In the genomic region with DNA sequence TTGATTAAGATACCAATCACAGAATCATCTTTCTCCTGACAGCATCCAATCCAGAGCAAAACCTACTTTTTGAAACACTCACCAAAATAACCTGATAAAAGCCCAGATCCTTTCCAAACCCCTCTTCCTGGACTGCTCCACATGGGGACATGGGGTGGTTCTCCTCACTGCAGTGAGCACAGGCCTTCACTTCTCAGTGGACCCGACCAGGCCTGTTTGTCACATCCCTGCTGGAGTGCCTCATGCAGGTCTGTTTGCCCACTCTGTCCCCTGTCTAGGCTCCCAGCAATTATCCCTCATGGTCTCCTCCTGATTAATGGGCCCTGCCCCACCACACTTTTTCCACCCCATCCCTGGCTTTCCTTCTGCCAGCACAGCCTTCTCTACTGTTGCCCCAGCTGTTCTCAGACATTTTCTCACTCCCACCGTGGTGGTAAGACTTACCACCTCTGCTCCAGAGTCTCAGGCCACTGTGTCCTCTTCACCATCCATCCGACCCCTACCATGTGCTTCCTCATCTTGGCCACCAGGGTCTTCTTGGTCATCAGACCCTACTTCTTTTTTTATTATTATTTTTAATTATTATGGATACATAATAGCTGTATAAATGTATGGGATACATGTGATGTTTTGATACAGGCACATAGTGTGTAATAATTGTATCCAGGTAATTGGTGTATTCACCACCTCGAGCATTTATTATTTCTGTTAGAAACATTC, we compare ENCODE assay signal across 1 cellular context.
TF ChIP-seq lines count a peak whose summit lies in the region.

No MANE protein-coding gene starts in this region.

TF ChIP-seq in GM23338, 12 proteins besides CTCF, POLR2A, EP300 and RAD21:
- TF ChIP-seq NANOG (IDR thresholded peaks at IDR 0.05; ENCODE audit: borderline replicate concordance) (no peak), STAT1 (IDR thresholded peaks at IDR 0.05; ENCODE audit: unreplicated experiment) (no peak), CREB1 (CRISPR knock-in tag; IDR thresholded peaks at IDR 0.05; ENCODE audit: low read depth) (no peak), POLR2AphosphoS5 (IDR thresholded peaks at IDR 0.05; ENCODE audit: low read depth) (no peak), REST (IDR thresholded peaks at IDR 0.05; ENCODE audit: unreplicated experiment) (no peak), ZNF462 (CRISPR knock-in tag; IDR thresholded peaks at IDR 0.05) (no peak), JUNB (IDR thresholded peaks at IDR 0.05; ENCODE audit: unreplicated experiment) (no peak), ZNF331 (CRISPR knock-in tag; IDR thresholded peaks at IDR 0.05; ENCODE audit: low read depth) (no peak), EZH2 (IDR thresholded peaks at IDR 0.05; ENCODE audit: low read depth, unreplicated experiment) (no peak), EZH2phosphoT487 (IDR thresholded peaks at IDR 0.05; ENCODE audit: unreplicated experiment) (no peak), ZNF114 (CRISPR knock-in tag; IDR thresholded peaks at IDR 0.05) (no peak)
- TF ChIP-seq, protein P1, sequence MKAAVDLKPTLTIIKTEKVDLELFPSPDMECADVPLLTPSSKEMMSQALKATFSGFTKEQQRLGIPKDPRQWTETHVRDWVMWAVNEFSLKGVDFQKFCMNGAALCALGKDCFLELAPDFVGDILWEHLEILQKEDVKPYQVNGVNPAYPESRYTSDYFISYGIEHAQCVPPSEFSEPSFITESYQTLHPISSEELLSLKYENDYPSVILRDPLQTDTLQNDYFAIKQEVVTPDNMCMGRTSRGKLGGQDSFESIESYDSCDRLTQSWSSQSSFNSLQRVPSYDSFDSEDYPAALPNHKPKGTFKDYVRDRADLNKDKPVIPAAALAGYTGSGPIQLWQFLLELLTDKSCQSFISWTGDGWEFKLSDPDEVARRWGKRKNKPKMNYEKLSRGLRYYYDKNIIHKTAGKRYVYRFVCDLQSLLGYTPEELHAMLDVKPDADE (IDR thresholded peaks at IDR 0.05), result no peak
